12 cellular contexts compared by ENCODE assay signal in the genomic region with DNA sequence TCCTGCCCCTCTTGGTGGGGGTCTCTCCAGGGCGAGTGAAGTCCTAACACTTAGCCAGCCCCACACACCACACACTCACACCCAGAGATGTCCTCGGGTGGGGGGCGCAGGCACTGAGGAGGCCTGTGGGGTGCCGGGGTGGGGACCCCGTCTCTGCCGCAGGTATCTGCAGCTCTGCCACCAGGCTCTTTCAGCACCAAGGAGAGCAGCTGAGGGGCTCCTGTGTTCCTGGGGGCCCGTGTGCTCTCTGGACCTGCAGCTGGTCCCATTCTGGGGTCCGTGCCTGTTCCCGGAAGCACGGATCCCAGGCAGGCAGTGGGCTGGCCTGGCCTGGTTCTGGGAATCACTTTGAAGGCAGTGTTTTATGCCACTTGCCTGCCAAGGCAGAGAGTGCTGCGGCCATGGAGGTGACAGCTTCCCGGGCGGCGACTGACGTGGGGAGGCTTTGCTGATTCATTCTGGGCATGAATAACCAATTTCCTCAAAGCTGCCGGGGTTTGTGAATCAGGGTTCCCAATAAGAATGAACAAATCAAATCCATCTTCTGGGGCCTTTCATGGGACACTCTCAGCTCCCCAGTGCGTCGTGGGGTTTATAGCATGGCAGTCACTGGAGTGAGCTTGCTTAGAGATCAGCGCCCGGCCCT. TPM values are rescaled to one million over a fixed set of nuclear protein-coding genes. Genes with fewer than 3 reads are reported as not detected.
A peak's percentile ranks its signal among the peaks of the same experiment; 100 is the strongest.
DNase-seq lines count a peak whose midpoint lies in the region; ATAC-seq and TF ChIP-seq lines count a peak whose summit lies in the region.
"Had no signal": no experiment of that assay in that cellular context is flagged by ENCODE, and none has a peak within 500 bp of the region (broad histone marks: within the 10 kb centered on the region; RNA-seq: fewer than 3 reads in every experiment).

No MANE protein-coding gene starts in this region.

- H2BK5ac ChIP-seq in mesendoderm (ENCODE audit: low read length), result no peak overlapping the region

- POLR2A ChIA-PET in activated CD4-positive, alpha-beta T cell treated with anti-CD3 and anti-CD28 coated beads, Interleukin-2, amount 10 ng/mL, durations not matched to agents 7 days and 5 days (lab: Charles Lee), result no interaction called here

- peak; percentile 54 to 65 for ATAC-seq in activated T-cell treated with anti-CD3 and anti-CD28 coated beads, Interleukin-2, amount 50 U/mL, for 72 hours (replicated peaks in 1 of 2)

- no peaks in the 10 kb centered on the region for H3K9me3 ChIP-seq in esophagus squamous epithelium
- H3K9me3 ChIP-seq: ovary, thoracic aorta had no signal

- H3K4me3 ChIP-seq in mesendoderm (ENCODE audit: low read length) (no peak overlapping the region), esophagus squamous epithelium (no peak overlapping the region)
- H3K4me3 ChIP-seq: ovary, thoracic aorta had no signal

- H3K27me3 ChIP-seq in mesendoderm (ENCODE audit: insufficient read depth, low read length, poor library complexity), result no peaks in the 10 kb centered on the region
- H3K27me3 ChIP-seq in esophagus squamous epithelium, result peaks cover 0 to 92% (median 0%) of the 10 kb centered on the region in 4 donors
- H3K27me3 ChIP-seq: ovary had no signal

- no peaks in the 10 kb centered on the region for H3K79me1 ChIP-seq in mesendoderm (ENCODE audit: low read length)

- no peak overlapping the region for H2BK15ac ChIP-seq in mesendoderm (replicated peaks; ENCODE audit: low read depth)

- peak; percentile 17 for DNase-seq in activated CD4-positive, alpha-beta T cell treated with anti-CD3 and anti-CD28 coated beads, Interleukin-2, amount 10 ng/mL, durations not matched to agents 7 days and 5 days
- no peak for DNase-seq in activated CD4-positive, alpha-beta T cell treated with anti-CD3 and anti-CD28 coated beads, Interleukin-2, amount 50 U/mL, for 4 hours
- DNase-seq in HT-29 (ENCODE audit: low spot score), result peak; percentile 41
- peak; percentile 28 to 36 for DNase-seq in activated T-cell treated with anti-CD3 and anti-CD28 coated beads, Interleukin-2, amount 50 U/mL, for 72 hours
- peak; percentile 31 for DNase-seq in mesendoderm
- DNase-seq in DMS79 (lab: John Stamatoyannopoulos, UW), result no peak
- no peak for DNase-seq in DMS53 treated with DMSO at 0.1 percent for 48 hours (lab: John Stamatoyannopoulos, UW; ENCODE audit: unreplicated experiment)
- no peak for DNase-seq in esophagus squamous epithelium (lab: John Stamatoyannopoulos, UW)
- DNase-seq: kidney glomerular epithelial cell, NCI-H2029, ovary had no signal

- intact Hi-C loops in esophagus squamous epithelium (cut with DNase I), result no loop called here

- TF ChIP-seq CTCF in esophagus squamous epithelium (IDR thresholded peaks at IDR 0.05), result no peak

- H3K9me3 Mint-ChIP-seq in activated CD4-positive, alpha-beta T cell treated with anti-CD3 and anti-CD28 coated beads, Interleukin-2, amount 10 ng/mL, durations not matched to agents 7 days and 5 days, result no peaks in the 10 kb centered on the region
- no peaks in the 10 kb centered on the region for H3K9me3 Mint-ChIP-seq in activated T-cell treated with anti-CD3 and anti-CD28 coated beads, Interleukin-2, amount 50 U/mL, for 72 hours

- H3K18ac ChIP-seq in mesendoderm (ENCODE audit: low read length), result no peak overlapping the region

- no peak overlapping the region for H3K9ac ChIP-seq in mesendoderm (ENCODE audit: low read length)

- H3K36me3 Mint-ChIP-seq in activated CD4-positive, alpha-beta T cell treated with anti-CD3 and anti-CD28 coated beads, Interleukin-2, amount 10 ng/mL, durations not matched to agents 7 days and 5 days (ENCODE audit: low read depth), result no peaks in the 10 kb centered on the region
- H3K36me3 Mint-ChIP-seq in activated T-cell treated with anti-CD3 and anti-CD28 coated beads, Interleukin-2, amount 50 U/mL, for 72 hours (ENCODE audit: insufficient read depth in 2 of 2), result no peaks in the 10 kb centered on the region

- H4K5ac ChIP-seq in mesendoderm (ENCODE audit: low read length), result no peak overlapping the region

- H3K23ac ChIP-seq in mesendoderm (ENCODE audit: low read length), result no peak overlapping the region

- no peak overlapping the region for H4K8ac ChIP-seq in mesendoderm (ENCODE audit: low read depth, low read length)

- no peak overlapping the region for H2BK120ac ChIP-seq in mesendoderm (ENCODE audit: low read depth, low read length)

- H3K27ac ChIP-seq in mesendoderm (ENCODE audit: low read depth, low read length) (no peak overlapping the region), esophagus squamous epithelium (no peak overlapping the region)
- H3K27ac ChIP-seq: ovary, thoracic aorta had no signal

- no peak overlapping the region for H2AK5ac ChIP-seq in mesendoderm (ENCODE audit: low read length)

- H3K4me3 Mint-ChIP-seq in activated CD4-positive, alpha-beta T cell treated with anti-CD3 and anti-CD28 coated beads, Interleukin-2, amount 10 ng/mL, durations not matched to agents 7 days and 5 days, result no peak overlapping the region
- no peak overlapping the region for H3K4me3 Mint-ChIP-seq in activated T-cell treated with anti-CD3 and anti-CD28 coated beads, Interleukin-2, amount 50 U/mL, for 72 hours

- H3K4me1 ChIP-seq in mesendoderm (ENCODE audit: control insufficient read depth, low read depth, low read length), result no peaks in the 10 kb centered on the region
- H3K4me1 ChIP-seq in esophagus squamous epithelium, result peaks cover 0 to 34% (median 16%) of the 10 kb centered on the region in 3 donors

- H3K27ac Mint-ChIP-seq in activated CD4-positive, alpha-beta T cell treated with anti-CD3 and anti-CD28 coated beads, Interleukin-2, amount 10 ng/mL, durations not matched to agents 7 days and 5 days, result no peak overlapping the region
- H3K27ac Mint-ChIP-seq in activated T-cell treated with anti-CD3 and anti-CD28 coated beads, Interleukin-2, amount 50 U/mL, for 72 hours, result no peak overlapping the region

- no peak for TF ChIP-seq POLR2A in esophagus squamous epithelium (IDR thresholded peaks at IDR 0.05)

- H3K4me1 Mint-ChIP-seq in activated CD4-positive, alpha-beta T cell treated with anti-CD3 and anti-CD28 coated beads, Interleukin-2, amount 10 ng/mL, durations not matched to agents 7 days and 5 days, result no peaks in the 10 kb centered on the region
- H3K4me1 Mint-ChIP-seq in activated T-cell treated with anti-CD3 and anti-CD28 coated beads, Interleukin-2, amount 50 U/mL, for 72 hours (ENCODE audit: low read depth), result peaks cover 5% of the 10 kb centered on the region

- H3K36me3 ChIP-seq in mesendoderm (ENCODE audit: control insufficient read depth, insufficient read depth, low read length), result no peaks in the 10 kb centered on the region
- no peaks in the 10 kb centered on the region for H3K36me3 ChIP-seq in esophagus squamous epithelium
- H3K36me3 ChIP-seq: ovary, thoracic aorta had no signal

- CTCF ChIA-PET in activated CD4-positive, alpha-beta T cell treated with anti-CD3 and anti-CD28 coated beads, Interleukin-2, amount 10 ng/mL, durations not matched to agents 7 days and 5 days (lab: Charles Lee), result interaction anchor here (1.2 to 2.3 kb wide), 3 partner anchors 16 to 29 kb away, joined by 3 to 7 read pairs (median 5); no protein-coding TSS in a partner anchor

- no peak overlapping the region for H3K4ac ChIP-seq in mesendoderm (ENCODE audit: low read depth, low read length)

- no peaks in the 10 kb centered on the region for H3K79me2 ChIP-seq in mesendoderm (ENCODE audit: control insufficient read depth, insufficient read depth, low read length)

- WGBS in mesendoderm (ENCODE audit: extremely low coverage, insufficient coverage, low lambda C conversion rate), result no CpG with 5 or more reads among the region's 20 CpGs
- 27 to 32% methylated on average over 5 to 9 of the region's 20 CpGs for WGBS in esophagus squamous epithelium, 2 donors

- no peak overlapping the region for H3K4me2 ChIP-seq in mesendoderm (ENCODE audit: low read length)

- peaks cover 15% of the 10 kb centered on the region for H3K27me3 Mint-ChIP-seq in activated CD4-positive, alpha-beta T cell treated with anti-CD3 and anti-CD28 coated beads, Interleukin-2, amount 10 ng/mL, durations not matched to agents 7 days and 5 days
- H3K27me3 Mint-ChIP-seq in activated T-cell treated with anti-CD3 and anti-CD28 coated beads, Interleukin-2, amount 50 U/mL, for 72 hours (ENCODE audit: low read depth), result peaks cover 29% of the 10 kb centered on the region

- no peak overlapping the region for H3K56ac ChIP-seq in mesendoderm (ENCODE audit: low read length)

RNA-seq across cellular contexts. Expression of gene SLCO4A1, which starts 54.4 kb away (rescaled TPM):
- 10 to 100 TPM; 54.2 to 55.2 TPM for total RNA-seq in activated CD4-positive, alpha-beta T cell treated with anti-CD3 and anti-CD28 coated beads, Interleukin-2, amount 10 ng/mL, durations not matched to agents 7 days and 5 days
- 78.8 and 83.4 TPM in 2 replicates for total RNA-seq in HT-29 (2014; rRNA removed; shearing (Covaris generic))
- 10 to 100 TPM; 26.1 to 34.6 TPM for total RNA-seq in activated T-cell treated with anti-CD3 and anti-CD28 coated beads, Interleukin-2, amount 50 U/mL, for 72 hours
- polyA plus RNA-seq in mesendoderm (2013, experiment 1 of 2), result 1.6 TPM
- polyA plus RNA-seq in mesendoderm (2013, experiment 2 of 2), result 1.8 TPM
- total RNA-seq in esophagus squamous epithelium, result 10 to 100 TPM in 3 of 4 donors, 1 to 10 TPM in 1; 6.7 to 22.1 (median 14.4) TPM

Comparison
In these comparisons a context has a peak if more than half of its experiments do, and no peak if none do; other contexts are left out.
1. DNase-seq: peak in activated CD4-positive, alpha-beta T cell treated with anti-CD3 and anti-CD28 coated beads, Interleukin-2, amount 10 ng/mL, durations not matched to agents 7 days and 5 days (single experiment), HT-29 (single experiment), activated T-cell treated with anti-CD3 and anti-CD28 coated beads, Interleukin-2, amount 50 U/mL, for 72 hours (2 of 2) and mesendoderm (single experiment); none in activated CD4-positive, alpha-beta T cell treated with anti-CD3 and anti-CD28 coated beads, Interleukin-2, amount 50 U/mL, for 4 hours (0 of 2), DMS79 (single experiment), DMS53 treated with DMSO at 0.1 percent for 48 hours (single experiment) and esophagus squamous epithelium (single experiment).